In genomic region chr2:71673402-71673795, GRCh38 we compare ENCODE assay signal across 21 cellular contexts.
"Had no signal": no experiment of that assay in that cellular context is flagged by ENCODE, and none has a peak within 500 bp of the region (broad histone marks: within the 10 kb centered on the region; RNA-seq: fewer than 3 reads in every experiment).

No MANE protein-coding gene starts in this region.

- H3K9me3 Mint-ChIP-seq: memory B cell, nephron had no signal

- H2AFZ ChIP-seq: hepatocyte had no signal

- H3K27me3 ChIP-seq: colonic mucosa, hepatocyte, neutrophil, ovary, right atrium auricular region, suprapubic skin, thyroid gland, uterus had no signal

- H3K36me3 Mint-ChIP-seq: memory B cell had no signal

- H3K4me3 ChIP-seq: colonic mucosa, hepatocyte, lower lobe of right lung, ovary, right atrium auricular region, suprapubic skin, thyroid gland, uterus had no signal

- H3K4me1 Mint-ChIP-seq: memory B cell had no signal

- DNase-seq: cerebellar nuclear complex; colonic mucosa; dermis blood vessel endothelial cell; erythroblast; foreskin keratinocyte; kidney glomerular epithelial cell; lower lobe of right lung; midbrain; small intestine; stimulated activated CD4-positive, alpha-beta T cell treated with anti-CD3 and anti-CD28 coated beads, Interleukin-12 subunit alpha, Interleukin-12 subunit beta, amount 100 ng/mL, for 4 hours; stimulated activated naive CD8-positive, alpha-beta T cell treated with anti-CD3 and anti-CD28 coated beads, Interleukin-15, Interleukin-2, amounts not matched to agents 100 U/mL and 50 U/mL, for 24 hours; thyroid gland; uterus had no signal

- H3K79me2 ChIP-seq: hepatocyte had no signal

- H3K27ac ChIP-seq: colonic mucosa, foreskin keratinocyte, hepatocyte, lower lobe of right lung, ovary, right atrium auricular region, suprapubic skin, thyroid gland, uterus had no signal

- ATAC-seq: foreskin keratinocyte; lower lobe of right lung; stimulated activated naive CD8-positive, alpha-beta T cell treated with anti-CD3 and anti-CD28 coated beads, Interleukin-15, Interleukin-2, amounts not matched to agents 100 U/mL and 50 U/mL, for 24 hours had no signal

- H3K4me2 ChIP-seq: hepatocyte had no signal

- H3K4me1 ChIP-seq: colonic mucosa, foreskin keratinocyte, lower lobe of right lung, right atrium auricular region, suprapubic skin, uterus had no signal

- H3K36me3 ChIP-seq: colonic mucosa, ovary, suprapubic skin, thyroid gland, uterus had no signal

- H3K4me3 Mint-ChIP-seq: memory B cell, nephron, type B pancreatic cell had no signal

- H3K27ac Mint-ChIP-seq: memory B cell, nephron, type B pancreatic cell had no signal

- H3K9me3 ChIP-seq: colonic mucosa, lower lobe of right lung, neutrophil, ovary, right atrium auricular region, suprapubic skin, thyroid gland, uterus had no signal
